Comparison of ENCODE assay signal across 8 cellular contexts in genomic region chr5:9207820-9208418, GRCh38.
DNase-seq lines count a peak whose midpoint lies in the region; ATAC-seq and TF ChIP-seq lines count a peak whose summit lies in the region.

No MANE protein-coding gene starts in this region.

- intact Hi-C loops in CD14-positive monocyte (cut with micrococcal nuclease): no loop called here
- intact Hi-C loops in PC-3 (cut with micrococcal nuclease): loop anchor here (1.0 to 5.0 kb wide), 5 partner anchors 52 to 1281 kb away; no protein-coding TSS in a partner anchor

- H3K79me2 ChIP-seq in PC-3 (ENCODE audit: low read length): no peaks in the 10 kb centered on the region

- no peak overlapping the region for H2AFZ ChIP-seq in PC-3 (ENCODE audit: low read length)

- H3K4me3 ChIP-seq in PC-3 (ENCODE audit: low read length): no peak overlapping the region
- no peak overlapping the region for H3K4me3 ChIP-seq in epithelial cell of esophagus (ENCODE audit: low read length)
- H3K4me3 ChIP-seq in coronary artery: no peak overlapping the region

- H3K4me2 ChIP-seq in PC-3 (ENCODE audit: low read length): no peak overlapping the region

- H3K27ac Mint-ChIP-seq in CD14-positive monocyte (peak overlapping the region in 1 of 7 donors; percentile 44), osteocyte (ENCODE audit: unreplicated experiment) (no peak overlapping the region)

- peak; percentile 32 for TF ChIP-seq CTCF in CD14-positive monocyte (IDR thresholded peaks at IDR 0.05)
- peak; percentile 90 for TF ChIP-seq CTCF in PC-3 (conservative IDR thresholded peaks at IDR 0.05; ENCODE audit: low read depth, low read length)
- TF ChIP-seq CTCF in epithelial cell of esophagus (IDR thresholded peaks at IDR 0.05; ENCODE audit: insufficient read depth, low read depth, low read length, missing control alignments): peak; percentile 38
- TF ChIP-seq CTCF in osteocyte (IDR thresholded peaks at IDR 0.05): peak; percentile 68
- no peak for TF ChIP-seq CTCF in coronary artery (IDR thresholded peaks at IDR 0.05)

- no peak overlapping the region for H3K9ac ChIP-seq in PC-3 (ENCODE audit: low read length)

- no peaks in the 10 kb centered on the region for H3K27me3 ChIP-seq in PC-3 (ENCODE audit: low read length)

- no peak for TF ChIP-seq EP300 in Ishikawa (IDR thresholded peaks at IDR 0.05; ENCODE audit: borderline replicate concordance)

- H3K4me3 Mint-ChIP-seq in CD14-positive monocyte (no peak overlapping the region), osteocyte (ENCODE audit: unreplicated experiment) (no peak overlapping the region)

- H3K9me3 ChIP-seq in PC-3 (ENCODE audit: low read length): no peaks in the 10 kb centered on the region

- H3K9me2 ChIP-seq in PC-3 (replicated peaks; ENCODE audit: low read length): no peaks in the 10 kb centered on the region

- BruUV-seq in PC-3 (replicated peaks; lab: Mats Ljungman, UMichigan): no TSS peak

- H3K4me1 Mint-ChIP-seq in CD14-positive monocyte (no peaks in the 10 kb centered on the region), osteocyte (ENCODE audit: unreplicated experiment) (peaks cover 9% of the 10 kb centered on the region)

- H3K9me3 Mint-ChIP-seq in CD14-positive monocyte: peaks cover 0 to 1% (median 0%) of the 10 kb centered on the region in 7 donors
- no peaks in the 10 kb centered on the region for H3K9me3 Mint-ChIP-seq in osteocyte (ENCODE audit: unreplicated experiment)

- H4K20me1 ChIP-seq in PC-3 (ENCODE audit: low read length): no peaks in the 10 kb centered on the region

- ATAC-seq in GM19455 (IDR thresholded peaks at IDR 0.05; ENCODE audit: unreplicated experiment) (peak; percentile 73), PC-3 (peak; percentile 51)

- peaks cover 3 to 5% (median 4%) of the 10 kb centered on the region in 3 donors for H3K27me3 Mint-ChIP-seq in CD14-positive monocyte (ENCODE audit: low read depth in 3 of 3)
- H3K27me3 Mint-ChIP-seq in osteocyte (ENCODE audit: unreplicated experiment): no peaks in the 10 kb centered on the region

- no peak for DNase-seq in CD14-positive monocyte (ENCODE audit: low spot score)
- peak; percentile 90 for DNase-seq in PC-3
- peak; percentile 76 for DNase-seq in epithelial cell of esophagus (ENCODE audit: low read depth)
- no peak for DNase-seq in osteocyte (ENCODE audit: extremely low spot score, unreplicated experiment)
- no peak for DNase-seq in activated CD4-positive, alpha-beta T cell treated with anti-CD3 and anti-CD28 coated beads for 1 hour
- no peak for DNase-seq in coronary artery (ENCODE audit: low spot score)

- CTCF ChIA-PET in PC-3 (lab: Charles Lee): no interaction called here

- H3K36me3 ChIP-seq in PC-3 (ENCODE audit: low read depth, low read length): no peaks in the 10 kb centered on the region

- POLR2A ChIA-PET in PC-3 (lab: Charles Lee; ENCODE audit: unreplicated experiment): no interaction called here

- peaks cover 36% of the 10 kb centered on the region for H3K4me1 ChIP-seq in PC-3 (ENCODE audit: insufficient read depth, low read length)

- peaks cover 6% of the 10 kb centered on the region for H3F3A ChIP-seq in PC-3 (ENCODE audit: low read length, unreplicated experiment)

- no peaks in the 10 kb centered on the region for H3K36me3 Mint-ChIP-seq in CD14-positive monocyte
- H3K36me3 Mint-ChIP-seq in osteocyte (ENCODE audit: unreplicated experiment): peaks cover 14% of the 10 kb centered on the region

- peak; percentile 61 for TF ChIP-seq RAD21 in Ishikawa (IDR thresholded peaks at IDR 0.05; ENCODE audit: low read depth)

- H3K27ac ChIP-seq in PC-3 (ENCODE audit: low read length) (no peak overlapping the region), coronary artery (no peak overlapping the region)

TF ChIP-seq in Ishikawa, 13 proteins besides CTCF, POLR2A, EP300 and RAD21:
- TF ChIP-seq CEBPB (IDR thresholded peaks at IDR 0.05): no peak
- TF ChIP-seq TEAD4 (IDR thresholded peaks at IDR 0.05): no peak
- TF ChIP-seq EGR1 (IDR thresholded peaks at IDR 0.05): no peak
- no peak for TF ChIP-seq ZBTB7A (IDR thresholded peaks at IDR 0.05; ENCODE audit: low read depth)
- no peak for TF ChIP-seq YY1 (IDR thresholded peaks at IDR 0.05; ENCODE audit: low read depth)
- no peak for TF ChIP-seq FOXM1 (IDR thresholded peaks at IDR 0.05; ENCODE audit: borderline replicate concordance, low read depth)
- no peak for TF ChIP-seq NFIC (IDR thresholded peaks at IDR 0.05)
- no peak for TF ChIP-seq CREB1 (IDR thresholded peaks at IDR 0.05; ENCODE audit: low read depth)
- TF ChIP-seq TAF1 (IDR thresholded peaks at IDR 0.05; ENCODE audit: low read depth): no peak
- no peak for TF ChIP-seq MAX (IDR thresholded peaks at IDR 0.05)
- TF ChIP-seq REST (IDR thresholded peaks at IDR 0.05; ENCODE audit: low read depth): no peak
- no peak for TF ChIP-seq USF1 (IDR thresholded peaks at IDR 0.05)
- no peak for TF ChIP-seq TCF12 (IDR thresholded peaks at IDR 0.05; ENCODE audit: low read depth)
TF ChIP-seq in Ishikawa: peak in this region for 0.

Comparison
In these comparisons a context has a peak if more than half of its experiments do, and no peak if none do; other contexts are left out.
1. DNase-seq: peak in PC-3 (single experiment) and epithelial cell of esophagus (single experiment); none in CD14-positive monocyte (single experiment), osteocyte (single experiment), activated CD4-positive, alpha-beta T cell treated with anti-CD3 and anti-CD28 coated beads for 1 hour (single experiment) and coronary artery (single experiment).